Comparison of ENCODE assay signal across 16 cellular contexts in the genomic region with DNA sequence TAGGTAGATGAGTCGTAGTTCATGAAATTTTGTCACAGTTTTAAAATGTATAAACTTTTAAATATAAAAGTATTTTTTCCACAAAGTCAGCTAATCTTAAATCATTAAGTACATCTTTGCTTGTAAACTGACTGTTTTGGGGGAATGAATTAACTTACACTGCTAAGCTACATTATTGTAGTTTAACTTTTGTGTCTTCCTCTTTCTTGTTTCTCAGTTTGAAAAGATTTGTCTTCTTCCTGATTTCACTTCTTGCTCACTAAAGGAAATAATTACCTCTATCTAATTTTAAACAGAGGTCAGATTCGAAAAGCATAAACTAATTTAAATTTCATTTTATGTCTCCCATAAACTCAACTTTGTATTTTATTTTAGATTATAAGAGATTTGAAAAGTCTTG. TPM values are rescaled to one million over a fixed set of nuclear protein-coding genes. Genes with fewer than 3 reads are reported as not detected.
DNase-seq lines count a peak whose midpoint lies in the region; ATAC-seq and TF ChIP-seq lines count a peak whose summit lies in the region.
"Had no signal": no experiment of that assay in that cellular context is flagged by ENCODE, and none has a peak within 500 bp of the region (broad histone marks: within the 10 kb centered on the region; RNA-seq: fewer than 3 reads in every experiment).

No MANE protein-coding gene starts in this region.

- H3K27ac ChIP-seq in psoas muscle: peak overlapping the region; percentile 56

- DNase-seq in MV-4-11 (lab: John Stamatoyannopoulos, UW) (peak; percentile 50), psoas muscle (no peak), NCI-H2171 (lab: John Stamatoyannopoulos, UW) (no peak), left colon (no peak)
- DNase-seq: activated CD4-positive, alpha-beta memory T cell treated with anti-CD3 and anti-CD28 coated beads, Interleukin-2, amount 10 ng/mL, durations not matched to agents 7 days and 5 days; CD4-positive, CD25-positive, alpha-beta regulatory T cell; mesendoderm; NCI-H1105; NCI-H510A treated with DMSO at 0.1 percent for 48 hours had no signal

- H3K36me3 ChIP-seq in psoas muscle (ENCODE audit: insufficient read depth in 1 of 2, low read depth in 1 of 2): peaks cover 0 to 17% of the 10 kb centered on the region in 2 donors

- H3K27me3 ChIP-seq in psoas muscle (ENCODE audit: insufficient read depth in 3 of 3, low read length in 2 of 3): no peaks in the 10 kb centered on the region
- H3K27me3 ChIP-seq: ascending aorta had no signal

- peaks cover 32% of the 10 kb centered on the region for H3K4me1 ChIP-seq in psoas muscle

- 80 to 86% (median 81%) methylated on average over 2 of the region's 2 CpGs for WGBS in psoas muscle, 3 donors

- no peaks in the 10 kb centered on the region for H3K9me3 ChIP-seq in psoas muscle
- H3K9me3 ChIP-seq: ascending aorta had no signal

- ATAC-seq in GM18868 (IDR thresholded peaks at IDR 0.05; ENCODE audit: unreplicated experiment) (peak; percentile 53), GM21786 (IDR thresholded peaks at IDR 0.05; ENCODE audit: unreplicated experiment) (peak; percentile 44), psoas muscle (no peak), left colon (no peak), GM21360 (IDR thresholded peaks at IDR 0.05; ENCODE audit: unreplicated experiment) (no peak)
- ATAC-seq in activated CD4-positive, CD25-positive, alpha-beta regulatory T cell treated with anti-CD3 and anti-CD28 coated beads, Interleukin-2, amount 50 U/mL, for 24 hours: no peak
- ATAC-seq: activated T-helper 17 cell treated with anti-CD3 and anti-CD28 coated beads, Interleukin-2, amount 50 U/mL, for 72 hours had no signal

- H3K4me3 ChIP-seq in psoas muscle: no peak overlapping the region
- H3K4me3 ChIP-seq: ascending aorta, skin epidermis had no signal

- intact Hi-C loops in psoas muscle (cut with DNase I) (no loop called here), left colon (cut with DNase I, micrococcal nuclease) (no loop called here)

- TF ChIP-seq CTCF in psoas muscle (IDR thresholded peaks at IDR 0.05): no peak

RNA-seq across cellular contexts. Expression of a gene that starts 5.7 kb away (rescaled TPM):
- 10 to 100 TPM; 15.1 to 20.3 (median 19.1) TPM for total RNA-seq in psoas muscle
- polyA plus RNA-seq in psoas muscle: 10 to 100 TPM in 2 of 3 donors, 1 to 10 TPM in 1; 8.6 to 11.1 (median 10.2) TPM
- total RNA-seq in left colon: 1 to 10 TPM in 1 of 2 donors, under 1 TPM in 1; 0.85 to 1.3 TPM

RNA-seq across cellular contexts. Expression of a gene that starts 22.2 kb away (rescaled TPM):
- total RNA-seq in psoas muscle (10 to 100 TPM in 2 of 4 donors, 1 to 10 TPM in 2; 4.3 to 19.8 (median 9.7) TPM), left colon (10 to 100 TPM; 40.6 to 52.5 TPM)
- 1 to 10 TPM; 7.0 to 9.7 (median 9.3) TPM for polyA plus RNA-seq in psoas muscle

Comparison
In these comparisons a context has a peak if more than half of its experiments do, and no peak if none do; other contexts are left out.
1. ATAC-seq: peak in GM18868 (single experiment) and GM21786 (single experiment); none in psoas muscle (0 of 4), activated CD4-positive, CD25-positive, alpha-beta regulatory T cell treated with anti-CD3 and anti-CD28 coated beads, Interleukin-2, amount 50 U/mL, for 24 hours (0 of 2), left colon (single experiment) and GM21360 (single experiment).
2. RNA of a gene that starts 5.7 kb away (total RNA-seq): 15.1 to 20.3 TPM in psoas muscle; 0.85 to 1.3 TPM in left colon; every median in the first group is over 4 times any median in the second.